In genomic region chr3:43733459-43734384, GRCh38 we compare ENCODE assay signal across 15 cellular contexts. TPM values are rescaled to one million over a fixed set of nuclear protein-coding genes. Genes with fewer than 3 reads are reported as not detected.
DNase-seq lines count a peak whose midpoint lies in the region; ATAC-seq and TF ChIP-seq lines count a peak whose summit lies in the region.
"Had no signal": no experiment of that assay in that cellular context is flagged by ENCODE, and none has a peak within 500 bp of the region (broad histone marks: within the 10 kb centered on the region; RNA-seq: fewer than 3 reads in every experiment).

No MANE protein-coding gene starts in this region.

- no peaks in the 10 kb centered on the region for H3K4me1 ChIP-seq in psoas muscle
- H3K4me1 ChIP-seq: neural progenitor cell had no signal

- no peaks in the 10 kb centered on the region for H3K4me1 Mint-ChIP-seq in T-cell
- H3K4me1 Mint-ChIP-seq: neural progenitor cell had no signal

- no peaks in the 10 kb centered on the region for H3K9me3 ChIP-seq in psoas muscle

- no peak overlapping the region for H3K27ac Mint-ChIP-seq in T-cell
- H3K27ac Mint-ChIP-seq: CD4-positive, alpha-beta T cell; neural progenitor cell had no signal

- DNase-seq in EL, result peak; percentile 76
- peak; percentile 82 for DNase-seq in amniotic epithelial cell (ENCODE audit: low read depth)
- peak; percentile 66 to 69 for DNase-seq in foreskin fibroblast
- peak in 1 of 2 donors; percentile 40 for DNase-seq in psoas muscle
- DNase-seq in NCI-H226, result no peak
- DNase-seq in NCI-H1436 treated with DMSO at 0.1 percent for 48 hours (lab: John Stamatoyannopoulos, UW), result no peak
- DNase-seq in T-cell, result no peak
- DNase-seq: activated naive CD4-positive, alpha-beta T cell treated with Interleukin-2 at 50 U/mL for 16 hours; CD4-positive, alpha-beta T cell; stimulated activated CD4-positive, alpha-beta T cell treated with anti-CD3 and anti-CD28 coated beads, Interleukin-2, amount 100 ng/mL, for 48 hours; stimulated activated naive CD8-positive, alpha-beta T cell treated with anti-CD3 and anti-CD28 coated beads, Interleukin-15, Interleukin-2, amounts not matched to agents 100 U/mL and 50 U/mL, for 24 hours had no signal

- peaks cover 0 to 7% of the 10 kb centered on the region in 2 donors for H3K36me3 ChIP-seq in psoas muscle (ENCODE audit: insufficient read depth in 1 of 2, low read depth in 1 of 2)
- H3K36me3 ChIP-seq: neural progenitor cell had no signal

- no peaks in the 10 kb centered on the region for H3K9me3 Mint-ChIP-seq in T-cell
- H3K9me3 Mint-ChIP-seq: CD4-positive, alpha-beta T cell; neural progenitor cell had no signal

- H3K27me3 ChIP-seq in psoas muscle (ENCODE audit: insufficient read depth in 3 of 3, low read length in 2 of 3), result no peaks in the 10 kb centered on the region
- H3K27me3 ChIP-seq: dorsolateral prefrontal cortex, neural progenitor cell had no signal

- ATAC-seq in psoas muscle (peak in 3 of 4 donors; percentile 40 to 80 (median 58)), GM21529 (IDR thresholded peaks at IDR 0.05; ENCODE audit: unreplicated experiment) (no peak), T-cell (replicated peaks in 1 of 4) (no peak)
- ATAC-seq: stimulated activated naive CD8-positive, alpha-beta T cell treated with anti-CD3 and anti-CD28 coated beads, Interleukin-15, Interleukin-2, amounts not matched to agents 100 U/mL and 50 U/mL, for 24 hours had no signal

- H3K4me3 Mint-ChIP-seq in T-cell, result no peak overlapping the region
- H3K4me3 Mint-ChIP-seq: CD4-positive, alpha-beta T cell; neural progenitor cell had no signal

- CTCF ChIA-PET in T-cell (lab: Charles Lee), result no interaction called here

- intact Hi-C loops in psoas muscle (cut with DNase I), result no loop called here

- TF ChIP-seq CTCF in foreskin fibroblast (IDR thresholded peaks at IDR 0.05; ENCODE audit: low read depth, low read length), result no peak
- no peak for TF ChIP-seq CTCF in psoas muscle (IDR thresholded peaks at IDR 0.05)

- peaks cover 29% of the 10 kb centered on the region for H3K36me3 Mint-ChIP-seq in T-cell
- H3K36me3 Mint-ChIP-seq: neural progenitor cell had no signal

- 38 to 55% (median 46%) methylated on average over 6 of the region's 6 CpGs for WGBS in psoas muscle, 3 donors

- POLR2A ChIA-PET in T-cell (lab: Charles Lee), result interaction anchor here in 1 of 2 donors (0.7 kb wide), 1 partner anchor 19 kb away, joined by 3 read pairs; no protein-coding TSS in a partner anchor

- H3K27ac ChIP-seq in psoas muscle, result no peak overlapping the region
- H3K27ac ChIP-seq: neural progenitor cell, SK-N-MC had no signal

- H3K4me3 ChIP-seq in foreskin fibroblast (ENCODE audit: low read depth in 1 of 2, low read length in 2 of 2), result no peak overlapping the region
- no peak overlapping the region for H3K4me3 ChIP-seq in psoas muscle
- H3K4me3 ChIP-seq: dorsolateral prefrontal cortex, neural progenitor cell, SK-N-MC had no signal

- H3K27me3 Mint-ChIP-seq in T-cell, result no peaks in the 10 kb centered on the region
- H3K27me3 Mint-ChIP-seq: CD4-positive, alpha-beta T cell had no signal

RNA-seq across cellular contexts. Expression of gene ABHD5, which starts 43.0 kb away (rescaled TPM):
- total RNA-seq in psoas muscle (10 to 100 TPM; 19.9 to 38.2 (median 25.7) TPM), T-cell (1 to 10 TPM; 5.3 to 9.2 (median 8.2) TPM)
- 10 to 100 TPM; 16.1 to 69.4 (median 32.0) TPM for polyA plus RNA-seq in psoas muscle

Comparison
In these comparisons a context has a peak if more than half of its experiments do, and no peak if none do; other contexts are left out.
1. DNase-seq: peak in EL (single experiment), amniotic epithelial cell (single experiment) and foreskin fibroblast (2 of 2); none in NCI-H226 (single experiment), NCI-H1436 treated with DMSO at 0.1 percent for 48 hours (single experiment) and T-cell (0 of 34).
2. ATAC-seq: peak in psoas muscle (3 of 4); none in GM21529 (single experiment) and T-cell (0 of 4).